2 cellular contexts compared by ENCODE assay signal in genomic region chr22:20839354-20839753, GRCh38. TPM values are rescaled to one million over a fixed set of nuclear protein-coding genes. Genes with fewer than 3 reads are reported as not detected.
A peak's percentile ranks its signal among the peaks of the same experiment; 100 is the strongest.
DNase-seq lines count a peak whose midpoint lies in the region; ATAC-seq, FAIRE-seq and TF ChIP-seq lines count a peak whose summit lies in the region.
"Not testable (repeated sequence)": the region's sequence is repeated elsewhere in the genome, so short reads cannot be mapped to it uniquely, and the experiment has no call there.

No MANE protein-coding gene starts in this region.

- not testable (repeated sequence) for H3K36me3 ChIP-seq in K562 (ENCODE audit: control insufficient read depth, insufficient read depth, low read length); endodermal cell (ENCODE audit: control insufficient read depth, insufficient read depth, low read length)

- POLR2A ChIA-PET in K562 (lab: Yijun Ruan, JAX): interaction anchor here (0.6 to 9.2 kb wide), 5 partner anchors 8 to 28 kb away, joined by 3 to 93 read pairs (median 6); no protein-coding TSS in a partner anchor

- not testable (repeated sequence) for H3K4me3 ChIP-seq in K562; endodermal cell (ENCODE audit: low read length)

- not testable (repeated sequence) for H3K9me3 ChIP-seq in K562 (replicated peaks; ENCODE audit: control insufficient read depth, insufficient read depth, low read depth, low read length); endodermal cell (ENCODE audit: control insufficient read depth, low read length)

- H3K9ac ChIP-seq in K562 (ENCODE audit: insufficient read depth in 1 of 2, low read depth in 2 of 2, low read length in 2 of 2); endodermal cell (ENCODE audit: extremely low read depth, low read length, poor library complexity, severe bottlenecking): not testable (repeated sequence)

- not testable (repeated sequence) for BruUV-seq in K562 (replicated peaks; lab: Mats Ljungman, UMichigan)

- H3K27me3 Mint-ChIP-seq in endodermal cell (ENCODE audit: insufficient read depth): not testable (repeated sequence)

- not testable (repeated sequence) for H3K9me3 Mint-ChIP-seq in endodermal cell

- H3K36me3 Mint-ChIP-seq in endodermal cell (ENCODE audit: low read depth): not testable (repeated sequence)

- H3K27ac ChIP-seq in K562 (ENCODE audit: extremely low read depth, low read depth, low read length); endodermal cell (ENCODE audit: low read depth, low read length): not testable (repeated sequence)

- not testable (repeated sequence) for TF ChIP-seq EP300 in K562 (IDR thresholded peaks at IDR 0.05; ENCODE audit: low read length)

- peaks cover 59% of the 10 kb centered on the region for H3K79me2 ChIP-seq in K562 (ENCODE audit: control insufficient read depth, insufficient read depth, low read length)

- DNase-seq in K562 (ENCODE audit: extremely low read depth in 1 of 4, low spot score in 3 of 4) (peak in 2 of 4 experiments; percentile 24 to 50), endodermal cell (peak; percentile 3)

- not testable (repeated sequence) for H3K27me3 ChIP-seq in K562 (ENCODE audit: control insufficient read depth in 2 of 2, insufficient read depth in 2 of 2, low read length in 2 of 2); endodermal cell (ENCODE audit: control insufficient read depth, insufficient read depth, low read length, poor library complexity, severe bottlenecking)

- TF ChIP-seq CTCF in K562 (IDR thresholded peaks at IDR 0.05 in 2 of 3, conservative IDR thresholded peaks at IDR 0.05 in 1 of 3; ENCODE audit: insufficient read depth in 2 of 3, low read depth in 1 of 3, low read length in 3 of 3); endodermal cell (conservative IDR thresholded peaks at IDR 0.05): not testable (repeated sequence)

- whole genome bisulfite sequencing in K562 (ENCODE audit: insufficient coverage, low coverage, missing lambda C conversion rate): 90% methylated on average over 10 of the region's 10 CpGs
- WGBS in endodermal cell (ENCODE audit: insufficient coverage in 1 of 2, insufficient read length in 1 of 2), 2 experiments: 89 to 97% methylated on average over 10 of the region's 10 CpGs

- not testable (repeated sequence) for TF ChIP-seq POLR2A in K562 (conservative IDR thresholded peaks at IDR 0.05)

- H3K4me1 Mint-ChIP-seq in endodermal cell: peaks cover 16% of the 10 kb centered on the region

- H3K4me1 ChIP-seq in K562 (replicated peaks in 1 of 2; ENCODE audit: control insufficient read depth in 2 of 2, insufficient read depth in 2 of 2, low read length in 2 of 2): peaks cover 14 to 23% of the 10 kb centered on the region in 2 experiments
- H3K4me1 ChIP-seq in endodermal cell (ENCODE audit: control insufficient read depth, insufficient read depth, low read length): not testable (repeated sequence)

- not testable (repeated sequence) for TF ChIP-seq RAD21 in K562 (CRISPR knock-in tag; conservative IDR thresholded peaks at IDR 0.05 in 1 of 2, IDR thresholded peaks at IDR 0.05 in 1 of 2)

- H4K20me1 ChIP-seq in K562 (replicated peaks; ENCODE audit: control insufficient read depth, insufficient read depth, low read length): peaks cover 33% of the 10 kb centered on the region

- in situ Hi-C loops in K562 (cut with MboI): not testable (repeated sequence)

- not testable (repeated sequence) for H3K4me3 Mint-ChIP-seq in endodermal cell

- FAIRE-seq in K562 (lab: Jason Lieb, UNC): not testable (repeated sequence)

- not testable (repeated sequence) for H3K9me1 ChIP-seq in K562 (ENCODE audit: control insufficient read depth, insufficient read depth, low read length)

- H3K4me2 ChIP-seq in K562 (ENCODE audit: insufficient read depth, low read length): not testable (repeated sequence)

- not testable (repeated sequence) for H3K27ac Mint-ChIP-seq in endodermal cell

- not testable (repeated sequence) for H2AFZ ChIP-seq in K562 (ENCODE audit: low read depth, low read length)

- intact Hi-C loops in K562 (cut with micrococcal nuclease): not testable (repeated sequence)

- not testable (repeated sequence) for ATAC-seq in K562

- CTCF ChIA-PET in K562 (lab: Yijun Ruan, JAX; ENCODE audit: low intra/inter-chr PET ratio): not testable (repeated sequence)

TF ChIP-seq in K562, 482 proteins besides CTCF, POLR2A, EP300 and RAD21 (continues in another document):
- TF ChIP-seq THAP12 (CRISPR knock-in tag; IDR thresholded peaks at IDR 0.05): 0 out of 2 replicates have a peak, but pooled peaks have one; percentile 53
- TF ChIP-seq ZNF184 (CRISPR knock-in tag; IDR thresholded peaks at IDR 0.05): 0 out of 2 replicates have a peak, but pooled peaks have one; percentile 46
- TF ChIP-seq USF1 (CRISPR knock-in tag; IDR thresholded peaks at IDR 0.05): peak; percentile 52; the same call in 1 of the 2 replicates
- peak; percentile 49 for TF ChIP-seq MAX (CRISPR knock-in tag; IDR thresholded peaks at IDR 0.05)

RNA-seq across cellular contexts. Expression of gene PI4KA, which starts 19.3 kb away (rescaled TPM):
- 856 and 1,421 TPM in 2 replicates for total RNA-seq in K562 (2011; cell fraction: chromatin; rRNA removed; ENCODE audit: low replicate concordance)
- 627 and 658 TPM in 2 replicates for total RNA-seq in K562 (2011; cell fraction: nucleolus; rRNA removed)
- total RNA-seq in K562 (2011; cell fraction: nucleoplasm; rRNA removed): 567 and 576 TPM in 2 replicates
- 103 and 117 TPM in 2 replicates for total RNA-seq in K562 (2014; rRNA removed)
- 62.3 and 63.7 TPM in 2 replicates for total RNA-seq in K562 (2014; rRNA removed; fragmentation: Illumina TruSeq; extraction: Trizol)
- 75.3 and 82.5 TPM in 2 replicates for total RNA-seq in K562 (2015; rRNA removed; fragmentation: Illumina TruSeq; extraction: Trizol)
- 173 and 187 TPM in 2 replicates for total RNA-seq in K562 (2021)
- polyA plus RNA-seq in K562 (2011; rRNA removed): 84.7 and 128 TPM in 2 replicates
- 76.2 and 84.4 TPM in 2 replicates for polyA plus RNA-seq in K562 (2011; cell fraction: cytosol; rRNA removed)
- polyA plus RNA-seq in K562 (2011; cell fraction: nucleus; rRNA removed): 448 and 556 TPM in 2 replicates
- 142 and 181 TPM in 2 replicates for polyA plus RNA-seq in K562 (2012)
- polyA plus RNA-seq in K562 (2014; fragmentation: Illumina TruSeq; extraction: Trizol): 124 and 127 TPM in 2 replicates
- polyA plus RNA-seq in K562 (2014; fragmentation: Nextera tagmentation; extraction: Ambion mirVana): 10 to 100 TPM in 1 of 2 experiments, 1 to 10 TPM in 1; 7.3 to 11.1 TPM
- 116 and 125 TPM in 2 replicates for polyA plus RNA-seq in K562 (2014; rRNA removed)
- polyA minus RNA-seq in K562 (2011; rRNA and poly(A)+ RNA removed): 160 and 176 TPM in 2 replicates
- polyA minus RNA-seq in K562 (2011; cell fraction: cytosol; rRNA and poly(A)+ RNA removed): 98.9 and 161 TPM in 2 replicates
- 188 and 253 TPM in 2 replicates for polyA minus RNA-seq in K562 (2011; cell fraction: nucleus; rRNA and poly(A)+ RNA removed)
- 10 to 100 TPM; 49.0 to 62.0 TPM for total RNA-seq in endodermal cell
- polyA plus RNA-seq in endodermal cell (2013, experiment 1 of 2): 35.3 TPM
- 33.2 TPM for polyA plus RNA-seq in endodermal cell (2013, experiment 2 of 2)

RNA-seq across cellular contexts. Expression of gene SNAP29, which starts 19.5 kb away (rescaled TPM):
- 63.6 and 66.4 TPM in 2 replicates for total RNA-seq in K562 (2011; cell fraction: chromatin; rRNA removed; ENCODE audit: low replicate concordance)
- 39.3 and 45.4 TPM in 2 replicates for total RNA-seq in K562 (2011; cell fraction: nucleolus; rRNA removed)
- total RNA-seq in K562 (2011; cell fraction: nucleoplasm; rRNA removed): 59.8 and 84.4 TPM in 2 replicates
- total RNA-seq in K562 (2014; rRNA removed): 71.4 and 89.3 TPM in 2 replicates
- 58.1 and 64.4 TPM in 2 replicates for total RNA-seq in K562 (2014; rRNA removed; fragmentation: Illumina TruSeq; extraction: Trizol)
- total RNA-seq in K562 (2015; rRNA removed; fragmentation: Illumina TruSeq; extraction: Trizol): 70.6 and 75.9 TPM in 2 replicates
- 122 and 123 TPM in 2 replicates for total RNA-seq in K562 (2021)
- polyA plus RNA-seq in K562 (2011; rRNA removed): 187 and 200 TPM in 2 replicates
- polyA plus RNA-seq in K562 (2011; cell fraction: cytosol; rRNA removed): 97.0 and 115 TPM in 2 replicates
- 51.6 and 70.0 TPM in 2 replicates for polyA plus RNA-seq in K562 (2011; cell fraction: nucleus; rRNA removed)
- polyA plus RNA-seq in K562 (2012): 105 and 162 TPM in 2 replicates
- polyA plus RNA-seq in K562 (2014; fragmentation: Illumina TruSeq; extraction: Trizol): 181 and 250 TPM in 2 replicates
- polyA plus RNA-seq in K562 (2014; fragmentation: Nextera tagmentation; extraction: Ambion mirVana): 10 to 100 TPM; 19.5 to 22.8 TPM
- 136 and 161 TPM in 2 replicates for polyA plus RNA-seq in K562 (2014; rRNA removed)
- polyA minus RNA-seq in K562 (2011; rRNA and poly(A)+ RNA removed): 89.0 and 94.5 TPM in 2 replicates
- 44.9 and 53.1 TPM in 2 replicates for polyA minus RNA-seq in K562 (2011; cell fraction: cytosol; rRNA and poly(A)+ RNA removed)
- 14.3 and 25.0 TPM in 2 replicates for polyA minus RNA-seq in K562 (2011; cell fraction: nucleus; rRNA and poly(A)+ RNA removed)
- total RNA-seq in endodermal cell: 10 to 100 TPM; 16.5 to 21.8 TPM
- polyA plus RNA-seq in endodermal cell (2013, experiment 1 of 2): 17.1 TPM
- 18.4 TPM for polyA plus RNA-seq in endodermal cell (2013, experiment 2 of 2)
